In genomic region chr22:36322602-36322915, GRCh38 we compare ENCODE assay signal across 14 cellular contexts.
A peak's percentile ranks its signal among the peaks of the same experiment; 100 is the strongest.
DNase-seq lines count a peak whose midpoint lies in the region; ATAC-seq and TF ChIP-seq lines count a peak whose summit lies in the region.
"Had no signal": no experiment of that assay in that cellular context is flagged by ENCODE, and none has a peak within 500 bp of the region (broad histone marks: within the 10 kb centered on the region; RNA-seq: fewer than 3 reads in every experiment).

No MANE protein-coding gene starts in this region.

- H3K9me3 ChIP-seq in right atrium auricular region: no peaks in the 10 kb centered on the region
- H3K9me3 ChIP-seq in esophagus muscularis mucosa: no peaks in the 10 kb centered on the region
- no peaks in the 10 kb centered on the region for H3K9me3 ChIP-seq in prostate gland
- H3K9me3 ChIP-seq in uterus: no peaks in the 10 kb centered on the region

- H3K27me3 ChIP-seq in right atrium auricular region (no peaks in the 10 kb centered on the region), esophagus muscularis mucosa (no peaks in the 10 kb centered on the region), prostate gland (replicated peaks; ENCODE audit: insufficient read depth) (no peaks in the 10 kb centered on the region), uterus (no peaks in the 10 kb centered on the region)
- H3K27me3 ChIP-seq: brain microvascular endothelial cell had no signal

- TF ChIP-seq POLR2A in esophagus muscularis mucosa (IDR thresholded peaks at IDR 0.05; ENCODE audit: low read depth): no peak
- TF ChIP-seq POLR2A in prostate gland (IDR thresholded peaks at IDR 0.05): no peak
- no peak for TF ChIP-seq POLR2A in uterus (IDR thresholded peaks at IDR 0.05)

- TF ChIP-seq CTCF in right atrium auricular region (IDR thresholded peaks at IDR 0.05) (no peak), esophagus muscularis mucosa (IDR thresholded peaks at IDR 0.05) (no peak), prostate gland (IDR thresholded peaks at IDR 0.05) (no peak), uterus (IDR thresholded peaks at IDR 0.05) (no peak)

- 67% methylated on average over 11 of the region's 11 CpGs for WGBS in esophagus muscularis mucosa
- 77% methylated on average over 11 of the region's 11 CpGs for WGBS in prostate gland

- intact Hi-C loops in left ventricle myocardium superior (cut with micrococcal nuclease): loop anchor here (5.0 kb wide), 1 partner anchor 65 kb away; the partner anchor contains the start of gene MYH9
- intact Hi-C loops in esophagus muscularis mucosa (cut with DNase I): no loop called here
- intact Hi-C loops in prostate gland (cut with DNase I): no loop called here
- intact Hi-C loops in uterus (cut with DNase I; ENCODE audit: low total_unique reads): loop anchor here (10.0 kb wide), 1 partner anchor 142 kb away; no protein-coding TSS in a partner anchor

- peaks cover 95% of the 10 kb centered on the region for H3K36me3 ChIP-seq in right atrium auricular region
- peaks cover 54 to 91% (median 84%) of the 10 kb centered on the region in 4 donors for H3K36me3 ChIP-seq in esophagus muscularis mucosa
- peaks cover 29 to 50% of the 10 kb centered on the region in 2 donors for H3K36me3 ChIP-seq in prostate gland
- H3K36me3 ChIP-seq in uterus: no peaks in the 10 kb centered on the region

- H3K27ac ChIP-seq in right atrium auricular region (peak overlapping the region; percentile 98 to 99), esophagus muscularis mucosa (replicated peaks in 1 of 4) (peak overlapping the region; percentile 95 to 100 (median 98)), prostate gland (peak overlapping the region; percentile 94 to 96), uterus (peak overlapping the region; percentile 95 to 100)

- DNase-seq in right atrium auricular region (ENCODE audit: low spot score) (no peak), left ventricle myocardium superior (no peak), esophagus muscularis mucosa (ENCODE audit: extremely low spot score) (no peak), prostate gland (ENCODE audit: low spot score) (no peak), uterus (no peak), NCI-H2196 treated with DMSO at 0.1 percent for 48 hours (lab: John Stamatoyannopoulos, UW; ENCODE audit: unreplicated experiment) (no peak)
- no peak for DNase-seq in activated CD4-positive, alpha-beta T cell treated with anti-CD3 and anti-CD28 coated beads for 48 hours
- DNase-seq: activated T-cell treated with anti-CD3 and anti-CD28 coated beads, Interleukin-2, amount 50 U/mL, for 4 hours; AML-193; brain microvascular endothelial cell; H7; kidney glomerular epithelial cell; NCI-H524 treated with DMSO at 0.1 percent for 48 hours had no signal

- peaks cover 0 to 69% of the 10 kb centered on the region in 2 donors for H3K4me1 ChIP-seq in right atrium auricular region
- H3K4me1 ChIP-seq in esophagus muscularis mucosa: peaks cover 75 to 100% (median 92%) of the 10 kb centered on the region in 4 donors
- peaks cover 46% of the 10 kb centered on the region for H3K4me1 ChIP-seq in prostate gland (replicated peaks)
- peaks cover 19 to 29% of the 10 kb centered on the region in 2 donors for H3K4me1 ChIP-seq in uterus

- H3K4me3 ChIP-seq in right atrium auricular region (no peak overlapping the region), esophagus muscularis mucosa (no peak overlapping the region), prostate gland (no peak overlapping the region), uterus (no peak overlapping the region)

- no peak for TF ChIP-seq EP300 in esophagus muscularis mucosa (IDR thresholded peaks at IDR 0.05)

- ATAC-seq in left ventricle myocardium superior (no peak), HG03097 (IDR thresholded peaks at IDR 0.05; ENCODE audit: low FRiP score, unreplicated experiment) (no peak)
- ATAC-seq: activated T-cell treated with anti-CD3 and anti-CD28 coated beads, Interleukin-2, amount 50 U/mL, for 4 hours had no signal

Comparison
In these comparisons a context has a peak if more than half of its experiments do, and no peak if none do; other contexts are left out.
1. intact Hi-C loops: an anchor here in left ventricle myocardium superior (5.0 kb wide) and uterus (10.0 kb wide); none called in esophagus muscularis mucosa and prostate gland.